Comparison of ENCODE assay signal across 9 cellular contexts in genomic region chr7:113799896-113800295, GRCh38.
DNase-seq lines count a peak whose midpoint lies in the region; ATAC-seq lines count a peak whose summit lies in the region.
"Had no signal": no experiment of that assay in that cellular context is flagged by ENCODE, and none has a peak within 500 bp of the region (broad histone marks: within the 10 kb centered on the region; RNA-seq: fewer than 3 reads in every experiment).

No MANE protein-coding gene starts in this region.

- H3K36me3 ChIP-seq in trophoblast cell (ENCODE audit: control insufficient read depth in 1 of 2, insufficient read depth in 2 of 2, low read length in 2 of 2): no peaks in the 10 kb centered on the region

- no peak overlapping the region for H3K9ac ChIP-seq in trophoblast cell (ENCODE audit: low read length)

- peaks cover 0 to 3% of the 10 kb centered on the region in 2 experiments for H3K4me1 ChIP-seq in trophoblast cell (ENCODE audit: control insufficient read depth in 1 of 2, insufficient read depth in 2 of 2, low read length in 2 of 2)

- no peaks in the 10 kb centered on the region for H3K36me3 Mint-ChIP-seq in activated naive CD8-positive, alpha-beta T cell treated with anti-CD3 and anti-CD28 coated beads for 36 hours

- no peak overlapping the region for H4K12ac ChIP-seq in trophoblast cell (ENCODE audit: low read depth, low read length)

- no peak overlapping the region for H3K4ac ChIP-seq in trophoblast cell (ENCODE audit: low read depth, low read length)

- no peak overlapping the region for H3K4me3 Mint-ChIP-seq in activated naive CD8-positive, alpha-beta T cell treated with anti-CD3 and anti-CD28 coated beads for 36 hours

- no peak overlapping the region for H3K27ac ChIP-seq in trophoblast cell (ENCODE audit: low read depth, low read length)

- H2AFZ ChIP-seq in trophoblast cell (ENCODE audit: insufficient read depth, low read length, poor library complexity): no peak overlapping the region

- H3K79me1 ChIP-seq in trophoblast cell (ENCODE audit: low read length): no peaks in the 10 kb centered on the region

- H4K91ac ChIP-seq in trophoblast cell (ENCODE audit: low read depth, low read length): no peak overlapping the region

- DNase-seq in COLO668 (lab: John Stamatoyannopoulos, UW; ENCODE audit: unreplicated experiment) (peak; percentile 59), EL (no peak), trophoblast cell (no peak)
- no peak for DNase-seq in activated naive CD8-positive, alpha-beta T cell treated with anti-CD3 and anti-CD28 coated beads for 36 hours
- no peak for DNase-seq in activated CD4-positive, alpha-beta T cell treated with anti-CD3 and anti-CD28 coated beads for 48 hours
- DNase-seq: NCI-H2029 treated with DMSO at 0.1 percent for 48 hours had no signal

- ATAC-seq in GM19351 (IDR thresholded peaks at IDR 0.05; ENCODE audit: unreplicated experiment) (peak; percentile 75), HG02852 (IDR thresholded peaks at IDR 0.05; ENCODE audit: unreplicated experiment) (peak; percentile 93), HG03565 (IDR thresholded peaks at IDR 0.05; ENCODE audit: unreplicated experiment) (peak; percentile 92)

- no peak overlapping the region for H3K18ac ChIP-seq in trophoblast cell (ENCODE audit: low read length)

- H3K23ac ChIP-seq in trophoblast cell (ENCODE audit: low read length): no peak overlapping the region

- H3K14ac ChIP-seq in trophoblast cell (ENCODE audit: low read length): no peak overlapping the region

- no peak overlapping the region for H3K4me3 ChIP-seq in trophoblast cell (ENCODE audit: low read depth, low read length)

- H4K8ac ChIP-seq in trophoblast cell (ENCODE audit: low read depth, low read length): no peak overlapping the region

- H2AK5ac ChIP-seq in trophoblast cell (ENCODE audit: low read length): no peak overlapping the region

- H3K4me1 Mint-ChIP-seq in activated naive CD8-positive, alpha-beta T cell treated with anti-CD3 and anti-CD28 coated beads for 36 hours: no peaks in the 10 kb centered on the region

- no peak overlapping the region for H3K4me2 ChIP-seq in trophoblast cell (ENCODE audit: low read length)

- no peaks in the 10 kb centered on the region for H3K27me3 ChIP-seq in trophoblast cell (ENCODE audit: insufficient read depth, low read length)

- H2BK120ac ChIP-seq in trophoblast cell (ENCODE audit: insufficient read depth, low read length, poor library complexity): no peak overlapping the region

- no peaks in the 10 kb centered on the region for H3K27me3 Mint-ChIP-seq in activated naive CD8-positive, alpha-beta T cell treated with anti-CD3 and anti-CD28 coated beads for 36 hours

- no peaks in the 10 kb centered on the region for H3K9me3 Mint-ChIP-seq in activated naive CD8-positive, alpha-beta T cell treated with anti-CD3 and anti-CD28 coated beads for 36 hours

- H3K27ac Mint-ChIP-seq in activated naive CD8-positive, alpha-beta T cell treated with anti-CD3 and anti-CD28 coated beads for 36 hours: no peak overlapping the region

- H2BK5ac ChIP-seq in trophoblast cell (ENCODE audit: low read depth, low read length, poor library complexity): no peak overlapping the region

- H3K9me3 ChIP-seq in trophoblast cell (ENCODE audit: insufficient read depth, low read depth, low read length): no peaks in the 10 kb centered on the region

- H2BK12ac ChIP-seq in trophoblast cell (ENCODE audit: low read length): no peak overlapping the region

- no CpG with 5 or more reads among the region's 3 CpGs for WGBS in trophoblast cell (ENCODE audit: extremely low coverage, insufficient coverage, insufficient read length)

- no peaks in the 10 kb centered on the region for H3K79me2 ChIP-seq in trophoblast cell (ENCODE audit: control insufficient read depth, insufficient read depth, low read length, poor library complexity)
